In genomic region chr2:65393743-65394422, GRCh38 we compare ENCODE assay signal across 24 cellular contexts. TPM values are rescaled to one million over a fixed set of nuclear protein-coding genes. Genes with fewer than 3 reads are reported as not detected.
A peak's percentile ranks its signal among the peaks of the same experiment; 100 is the strongest.
DNase-seq lines count a peak whose midpoint lies in the region; ATAC-seq, FAIRE-seq and TF ChIP-seq lines count a peak whose summit lies in the region.
"Had no signal": no experiment of that assay in that cellular context is flagged by ENCODE, and none has a peak within 500 bp of the region (broad histone marks: within the 10 kb centered on the region; RNA-seq: fewer than 3 reads in every experiment).

No MANE protein-coding gene starts in this region.

- H2AFZ ChIP-seq in Karpas-422 (ENCODE audit: low read length), result no peak overlapping the region
- H2AFZ ChIP-seq: hepatocyte, PC-9 had no signal

- H3K36me3 ChIP-seq in Karpas-422 (ENCODE audit: insufficient read depth, low read length), result no peaks in the 10 kb centered on the region
- H3K36me3 ChIP-seq: prostate gland had no signal

- no peaks in the 10 kb centered on the region for H3K9me2 ChIP-seq in Karpas-422 (replicated peaks; ENCODE audit: insufficient read depth, low read length)

- H3K4me1 ChIP-seq in Karpas-422 (ENCODE audit: low read length), result peaks cover 62% of the 10 kb centered on the region

- intact Hi-C loops in left cardiac atrium (cut with DNase I), result no loop called here

- 0 out of 2 replicates have a peak, but pooled peaks cover 4% of the 10 kb centered on the region for H3K27me3 ChIP-seq in Karpas-422 (ENCODE audit: low read length)
- H3K27me3 ChIP-seq: hepatocyte had no signal

- peak overlapping the region; percentile 2 for H3K4me2 ChIP-seq in Karpas-422 (ENCODE audit: low read depth, low read length, poor library complexity, severe bottlenecking)
- H3K4me2 ChIP-seq: hepatocyte, PC-9 had no signal

- DNase-seq in GM12891 (ENCODE audit: insufficient read length, low spot score) (no peak), Karpas-422 (no peak), RPMI8226 (peak; percentile 16), SW 1271 (lab: John Stamatoyannopoulos, UW) (no peak), amniotic stem cell (lab: John Stamatoyannopoulos, UW) (no peak), left cardiac atrium (no peak)
- no peak for DNase-seq in stimulated activated CD4-positive, alpha-beta T cell treated with anti-CD3 and anti-CD28 coated beads, Interleukin-4, amount 100 ng/mL, for 1 hour
- DNase-seq: activated CD4-positive, CD25-positive, alpha-beta regulatory T cell; activated CD8-positive, alpha-beta T cell treated with anti-CD3 and anti-CD28 coated beads for 36 hours; activated naive CD4-positive, alpha-beta T cell treated with Interleukin-2 at 50 U/mL for 16 hours; activated T-cell treated with anti-CD3 and anti-CD28 coated beads, Interleukin-2, amount 50 U/mL, for 1 hour; C1 segment of cervical spinal cord; Calu3; central memory CD4-positive, alpha-beta T cell; KG1; NCI-H524; PC-9; stimulated activated CD4-positive, alpha-beta T cell treated with anti-CD3 and anti-CD28 coated beads, Interleukin-1b, Interleukin-23, amount 100 ng/mL, for 48 hours; stimulated activated naive CD4-positive, alpha-beta T cell treated with Interleukin-2 at 50 U/mL for 16 hours; T-helper 9 cell had no signal

- no peak overlapping the region for H3K27ac ChIP-seq in Karpas-422 (ENCODE audit: low read length)
- H3K27ac ChIP-seq: hepatocyte, PC-9, prostate gland, SK-N-MC had no signal

- no peak for TF ChIP-seq POLR2A in GM12891 (IDR thresholded peaks at IDR 0.05; ENCODE audit: low read depth, low read length)

- peaks cover 95% of the 10 kb centered on the region for H4K20me1 ChIP-seq in Karpas-422 (ENCODE audit: insufficient read depth, low read depth, low read length)

- peak; percentile 43 for FAIRE-seq in GM12891 (lab: Jason Lieb, UNC)

- H3K4me3 ChIP-seq in Karpas-422 (ENCODE audit: low read length), result no peak overlapping the region
- H3K4me3 ChIP-seq: hepatocyte, PC-9, prostate gland, SK-N-MC had no signal

- H3K79me2 ChIP-seq in Karpas-422 (ENCODE audit: low read length), result no peaks in the 10 kb centered on the region

- no peak overlapping the region for H3K9ac ChIP-seq in Karpas-422 (ENCODE audit: low read length)

- ATAC-seq in GM19455 (IDR thresholded peaks at IDR 0.05; ENCODE audit: unreplicated experiment) (peak; percentile 32), left cardiac atrium (no peak)
- ATAC-seq: activated CD8-positive, alpha-beta T cell treated with anti-CD3 and anti-CD28 coated beads for 36 hours had no signal

- no peaks in the 10 kb centered on the region for H3K9me3 ChIP-seq in Karpas-422 (ENCODE audit: low read length)
- H3K9me3 ChIP-seq: prostate gland had no signal

TF ChIP-seq in GM12891, 5 proteins besides CTCF, POLR2A, EP300 and RAD21:
- TF ChIP-seq TAF1 (IDR thresholded peaks at IDR 0.05; ENCODE audit: low read depth, low read length), result no peak
- TF ChIP-seq POU2F2 (IDR thresholded peaks at IDR 0.05; ENCODE audit: low read depth, low read length), result no peak
- no peak for TF ChIP-seq POLR2AphosphoS5 (IDR thresholded peaks at IDR 0.05; ENCODE audit: low read depth, low read length)
- no peak for TF ChIP-seq PAX5 (IDR thresholded peaks at IDR 0.05; ENCODE audit: insufficient read depth, low read length, severe bottlenecking)
- TF ChIP-seq SPI1 (IDR thresholded peaks at IDR 0.05; ENCODE audit: low read depth, low read length), result peak; percentile 1; the same call in 1 of the 2 replicates

RNA-seq across cellular contexts. Expression of gene SPRED2, which starts 38.5 kb away (rescaled TPM):
- 5.3 TPM for polyA plus RNA-seq in GM12891 (2012; ENCODE audit: low read depth, missing spikeins)
- total RNA-seq in Karpas-422 (2014; rRNA removed; shearing (Covaris generic); ENCODE audit: low replicate concordance), result 11.9 and 13.9 TPM in 2 replicates
- 10 to 100 TPM; 19.8 to 26.4 TPM for total RNA-seq in left cardiac atrium
